Comparison of ENCODE assay signal across 18 cellular contexts in genomic region chr3:172464306-172464705, GRCh38. TPM values are rescaled to one million over a fixed set of nuclear protein-coding genes. Genes with fewer than 3 reads are reported as not detected.
DNase-seq lines count a peak whose midpoint lies in the region; ATAC-seq and TF ChIP-seq lines count a peak whose summit lies in the region.
"Had no signal": no experiment of that assay in that cellular context is flagged by ENCODE, and none has a peak within 500 bp of the region (broad histone marks: within the 10 kb centered on the region; RNA-seq: fewer than 3 reads in every experiment).

No MANE protein-coding gene starts in this region.

- ATAC-seq in GM18870 (IDR thresholded peaks at IDR 0.05; ENCODE audit: unreplicated experiment) (no peak), GM21528 (IDR thresholded peaks at IDR 0.05; ENCODE audit: low FRiP score, unreplicated experiment) (no peak)
- ATAC-seq: A549; CD8-positive, alpha-beta T cell; HCT116 had no signal

- no peak for TF ChIP-seq CTCF in WERI-Rb-1 (IDR thresholded peaks at IDR 0.05; ENCODE audit: low read depth, low read length)

- no peak overlapping the region for H3K4me3 ChIP-seq in WERI-Rb-1 (ENCODE audit: low read depth, low read length)
- H3K4me3 ChIP-seq: A549, GM23248 had no signal

- no peaks in the 10 kb centered on the region for H3K9me3 ChIP-seq in WERI-Rb-1 (ENCODE audit: severe bottlenecking)
- H3K9me3 ChIP-seq: A549 had no signal

- DNase-seq in LHCN-M2 (ENCODE audit: low read depth) = peak; percentile 20
- peak; percentile 69 for DNase-seq in NCI-H524 treated with DMSO at 0.1 percent for 48 hours (lab: John Stamatoyannopoulos, UW)
- peak; percentile 50 for DNase-seq in myocyte (ENCODE audit: low read depth)
- no peak for DNase-seq in WERI-Rb-1
- DNase-seq in GDM1 (lab: John Stamatoyannopoulos, UW) = no peak
- DNase-seq: CD8-positive, alpha-beta T cell; COR-L47; DMS79; GM23248 had no signal

- H3K36me3 ChIP-seq in WERI-Rb-1 = no peaks in the 10 kb centered on the region

- H3K27ac ChIP-seq in WERI-Rb-1 = no peak overlapping the region
- H3K27ac ChIP-seq: A549, GM23248, HL-60 had no signal

- no peaks in the 10 kb centered on the region for H3K27me3 ChIP-seq in WERI-Rb-1 (ENCODE audit: insufficient read depth, low read depth, severe bottlenecking)

RNA-seq across cellular contexts. Expression of gene GHSR, which starts 16.1 kb away (rescaled TPM):
- not detected in 2 replicates for total RNA-seq in LHCN-M2 (2014; rRNA removed)
- not detected for polyA plus RNA-seq in LHCN-M2 (2012)
- total RNA-seq in myocyte = not detected in 2 replicates
- not detected for polyA plus RNA-seq in myocyte (2012)
- total RNA-seq: CD8-positive, alpha-beta T cell; G401; GM23248 had no signal
- polyA plus RNA-seq: A549, AG04450, BJ, CD14-positive monocyte, GM23248 had no signal

RNA-seq across cellular contexts. Expression of gene TNFSF10, which starts 58.9 kb away (rescaled TPM):
- not detected in 2 replicates for total RNA-seq in LHCN-M2 (2014; rRNA removed)
- not detected for polyA plus RNA-seq in LHCN-M2 (2012)
- total RNA-seq in myocyte = not detected in 2 replicates
- polyA plus RNA-seq in myocyte (2012) = not detected
- total RNA-seq: G401, GM23248 had no signal
- polyA plus RNA-seq: BJ, GM23248 had no signal

Comparison
In these comparisons a context has a peak if more than half of its experiments do, and no peak if none do; other contexts are left out.
1. DNase-seq: peak in LHCN-M2 (single experiment), NCI-H524 treated with DMSO at 0.1 percent for 48 hours (single experiment) and myocyte (single experiment); none in WERI-Rb-1 (single experiment) and GDM1 (single experiment).